ENCODE assay signal across 13 cellular contexts in genomic region chr9:101445353-101446029, GRCh38. TPM values are rescaled to one million over a fixed set of nuclear protein-coding genes. Genes with fewer than 3 reads are reported as not detected.
DNase-seq lines count a peak whose midpoint lies in the region; TF ChIP-seq lines count a peak whose summit lies in the region.
"Had no signal": no experiment of that assay in that cellular context is flagged by ENCODE, and none has a peak within 500 bp of the region (broad histone marks: within the 10 kb centered on the region; RNA-seq: fewer than 3 reads in every experiment).

No MANE protein-coding gene starts in this region.

- H2AK5ac ChIP-seq in neuronal stem cell (ENCODE audit: low read depth, low read length) = no peak overlapping the region

- H4K91ac ChIP-seq in neuronal stem cell (ENCODE audit: low read depth, low read length, poor library complexity) = no peak overlapping the region

- DNase-seq in GM23248 = peak; percentile 57
- no peak for DNase-seq in epithelial cell of proximal tubule (ENCODE audit: low read depth)
- no peak for DNase-seq in neuronal stem cell (ENCODE audit: low spot score)
- DNase-seq in NCI-H510A (lab: John Stamatoyannopoulos, UW) = no peak
- DNase-seq in RPMI8226 = no peak
- DNase-seq in DMS79 (lab: John Stamatoyannopoulos, UW) = no peak
- no peak for DNase-seq in activated CD4-positive, alpha-beta T cell treated with anti-CD3 and anti-CD28 coated beads for 1 hour
- DNase-seq: left lung, NCI-H187, upper lobe of right lung had no signal

- H4K20me1 ChIP-seq in GM23248 (ENCODE audit: insufficient read depth) (no peaks in the 10 kb centered on the region), OCI-LY3 (ENCODE audit: insufficient read depth, low read length) (no peaks in the 10 kb centered on the region)

- H3K14ac ChIP-seq in neuronal stem cell (ENCODE audit: low read length) = no peak overlapping the region

- TF ChIP-seq CTCF in OCI-LY3 (IDR thresholded peaks at IDR 0.05; ENCODE audit: low read depth, low read length) = no peak
- no peak for TF ChIP-seq CTCF in epithelial cell of proximal tubule (conservative IDR thresholded peaks at IDR 0.05; ENCODE audit: low read depth, low read length)

- H3K23ac ChIP-seq in neuronal stem cell (ENCODE audit: low read depth, low read length, poor library complexity) = no peak overlapping the region

- WGBS in GM23248 (ENCODE audit: low coverage in 1 of 2, low lambda C conversion rate in 2 of 2, missing lambda C conversion rate in 2 of 2), 2 experiments = 23 to 35% methylated on average over 5 of the region's 5 CpGs
- WGBS in neuronal stem cell (ENCODE audit: extremely low coverage in 2 of 2, insufficient read length in 2 of 2, insufficient replicate concordance in 1 of 2), 2 donors = no CpG with 5 or more reads among the region's 5 CpGs

- H2BK120ac ChIP-seq in neuronal stem cell (ENCODE audit: low read depth, low read length) = no peak overlapping the region

- H3K18ac ChIP-seq in neuronal stem cell (ENCODE audit: low read length) = no peak overlapping the region

- no peaks in the 10 kb centered on the region for H3K79me1 ChIP-seq in neuronal stem cell (ENCODE audit: low read depth, low read length)

- H3K4me1 ChIP-seq in GM23248 (ENCODE audit: insufficient read depth) (no peaks in the 10 kb centered on the region), OCI-LY3 (ENCODE audit: low read length) (peaks cover 3% of the 10 kb centered on the region; the same call in 1 of the 2 replicates), neuronal stem cell (ENCODE audit: control insufficient read depth in 2 of 2, insufficient read depth in 1 of 2, low read depth in 1 of 2, low read length in 2 of 2) (peaks cover 0 to 4% of the 10 kb centered on the region in 2 donors)
- H3K4me1 ChIP-seq: left lung, upper lobe of right lung had no signal

- H3K36me3 ChIP-seq in GM23248 (ENCODE audit: low read depth) (no peaks in the 10 kb centered on the region), OCI-LY3 (replicated peaks; ENCODE audit: low read depth, low read length) (no peaks in the 10 kb centered on the region), neuronal stem cell (replicated peaks in 1 of 2; ENCODE audit: control insufficient read depth in 2 of 2, insufficient read depth in 2 of 2, low read length in 2 of 2) (no peaks in the 10 kb centered on the region)
- H3K36me3 ChIP-seq: left lung, upper lobe of right lung had no signal

- H2BK15ac ChIP-seq in neuronal stem cell (ENCODE audit: low read length) = no peak overlapping the region

- H3K4me3 ChIP-seq in GM23248 (peak overlapping the region; percentile 58), OCI-LY3 (ENCODE audit: low read length) (peak overlapping the region; percentile 49), epithelial cell of proximal tubule (ENCODE audit: low read depth, low read length) (peak overlapping the region; percentile 47), neuronal stem cell (ENCODE audit: low read length in 2 of 2) (no peak overlapping the region)
- H3K4me3 ChIP-seq: left lung, upper lobe of right lung had no signal

- H2BK5ac ChIP-seq in neuronal stem cell (ENCODE audit: low read length) = no peak overlapping the region

- H3K27ac ChIP-seq in GM23248 = peak overlapping the region; percentile 25
- H3K27ac ChIP-seq in OCI-LY3 (ENCODE audit: low read length) = no peak overlapping the region
- H3K27ac ChIP-seq in neuronal stem cell (replicated peaks; ENCODE audit: low read length) = no peak overlapping the region
- H3K27ac ChIP-seq: HL-60, left lung, upper lobe of right lung had no signal

- H3K4me2 ChIP-seq in GM23248 (ENCODE audit: unreplicated experiment) = peak overlapping the region; percentile 74
- peak overlapping the region; percentile 54 for H3K4me2 ChIP-seq in OCI-LY3 (ENCODE audit: low read length)
- no peak overlapping the region for H3K4me2 ChIP-seq in neuronal stem cell (ENCODE audit: insufficient read depth, low read length, poor library complexity, severe bottlenecking)

- no peaks in the 10 kb centered on the region for H3K9me3 ChIP-seq in GM23248 (ENCODE audit: low read depth)
- H3K9me3 ChIP-seq in OCI-LY3 (ENCODE audit: insufficient read depth, low read length) = no peaks in the 10 kb centered on the region
- H3K9me3 ChIP-seq in neuronal stem cell (replicated peaks in 1 of 2; ENCODE audit: control insufficient read depth in 2 of 2, insufficient read depth in 1 of 2, low read depth in 1 of 2, low read length in 2 of 2) = no peaks in the 10 kb centered on the region
- H3K9me3 ChIP-seq: left lung, upper lobe of right lung had no signal

- no peak overlapping the region for H4K8ac ChIP-seq in neuronal stem cell (ENCODE audit: low read depth, low read length)

- H2AFZ ChIP-seq in GM23248 (peak overlapping the region; percentile 71), OCI-LY3 (ENCODE audit: low read depth, low read length) (peak overlapping the region; percentile 88), neuronal stem cell (ENCODE audit: low read length) (peak overlapping the region; percentile 39)

- H3K9ac ChIP-seq in GM23248 (peak overlapping the region; percentile 23), OCI-LY3 (ENCODE audit: low read length) (no peak overlapping the region; the same call in 1 of the 2 replicates), neuronal stem cell (ENCODE audit: low read depth, low read length, poor library complexity) (no peak overlapping the region)

- no peak overlapping the region for H3K4ac ChIP-seq in neuronal stem cell (ENCODE audit: low read length)

- H2BK12ac ChIP-seq in neuronal stem cell (ENCODE audit: low read length) = no peak overlapping the region

- H3K27me3 ChIP-seq in GM23248 (replicated peaks; ENCODE audit: insufficient read depth) = 0 out of 2 replicates have a peak, but pooled peaks cover 9% of the 10 kb centered on the region
- H3K27me3 ChIP-seq in OCI-LY3 (ENCODE audit: low read depth, low read length) = no peaks in the 10 kb centered on the region
- H3K27me3 ChIP-seq in neuronal stem cell (ENCODE audit: control insufficient read depth in 3 of 3, insufficient read depth in 3 of 3, low read depth in 1 of 3, low read length in 3 of 3) = peaks cover 0 to 14% (median 0%) of the 10 kb centered on the region in 3 experiments

- no peaks in the 10 kb centered on the region for H3F3A ChIP-seq in GM23248 (ENCODE audit: insufficient read depth)

- in situ Hi-C loops in GM23248 (cut with MboI) = no loop called here

- H3K9me2 ChIP-seq in GM23248 (ENCODE audit: insufficient read depth) = no peaks in the 10 kb centered on the region

- H3K79me2 ChIP-seq in GM23248 (ENCODE audit: insufficient read depth) = no peaks in the 10 kb centered on the region
- no peaks in the 10 kb centered on the region for H3K79me2 ChIP-seq in OCI-LY3 (ENCODE audit: low read length)

RNA-seq across cellular contexts. Expression of gene ALDOB, which starts 9.9 kb away (rescaled TPM):
- total RNA-seq in GM23248 (2014; rRNA removed; shearing (Covaris generic)) = not detected in 2 replicates
- polyA plus RNA-seq in GM23248 (2016; fragmentation: Nextera tagmentation; extraction: Ambion mirVana) = 0.08 TPM in 1 of 2 replicates, not detected in the other
- total RNA-seq in epithelial cell of proximal tubule = not detected in 2 replicates
- not detected for polyA plus RNA-seq in neuronal stem cell (2013, experiment 1 of 2)
- not detected for polyA plus RNA-seq in neuronal stem cell (2013, experiment 2 of 2)
- total RNA-seq: activated T-helper 1 cell treated with anti-CD3 and anti-CD28 coated beads, Interleukin-12 subunit alpha, Interleukin-12 subunit beta, Interleukin-2, Interleukin-4 antibody, amounts not matched to agents 30 ng/mL and 10 ng/mL and 1 ng/mL, durations not matched to agents 14 hours and 24 hours and 36 hours; left lung; upper lobe of right lung had no signal

RNA-seq across cellular contexts. Expression of gene ZNF189, which starts 46.8 kb away (rescaled TPM):
- 10.2 and 16.6 TPM in 2 replicates for total RNA-seq in GM23248 (2014; rRNA removed; shearing (Covaris generic))
- polyA plus RNA-seq in GM23248 (2016; fragmentation: Nextera tagmentation; extraction: Ambion mirVana) = 7.0 and 7.1 TPM in 2 replicates
- total RNA-seq in epithelial cell of proximal tubule = 6.0 and 8.2 TPM in 2 replicates
- polyA plus RNA-seq in neuronal stem cell (2013, experiment 1 of 2) = 10.6 TPM
- 10.6 TPM for polyA plus RNA-seq in neuronal stem cell (2013, experiment 2 of 2)

RNA-seq across cellular contexts. Expression of gene MRPL50, which starts 47.1 kb away (rescaled TPM):
- 5.8 and 11.5 TPM in 2 replicates for total RNA-seq in GM23248 (2014; rRNA removed; shearing (Covaris generic))
- 18.0 and 19.3 TPM in 2 replicates for polyA plus RNA-seq in GM23248 (2016; fragmentation: Nextera tagmentation; extraction: Ambion mirVana)
- total RNA-seq in epithelial cell of proximal tubule = 10.2 and 15.5 TPM in 2 replicates
- polyA plus RNA-seq in neuronal stem cell (2013, experiment 1 of 2) = 21.2 TPM
- 20.9 TPM for polyA plus RNA-seq in neuronal stem cell (2013, experiment 2 of 2)

Comparison
In these comparisons a context has a peak if more than half of its experiments do, and no peak if none do; other contexts are left out.
1. H3K4me3 ChIP-seq: peak in GM23248 (single experiment), OCI-LY3 (single experiment) and epithelial cell of proximal tubule (single experiment); none in neuronal stem cell (0 of 2).
2. Peak in every context shown above with its lines, with median percentiles within 50 percentile points of each other: H2AFZ ChIP-seq.